ENCODE assay signal across 1 cellular context in genomic region chr9:36316629-36317317, GRCh38.
TF ChIP-seq lines count a peak whose summit lies in the region.

No MANE protein-coding gene starts in this region.

TF ChIP-seq in HepG2, 621 proteins besides CTCF, POLR2A, EP300 and RAD21 (continued from another document and continues in another):
- peak; percentile 21; the same call in 1 of the 2 replicates for TF ChIP-seq ZNF362 (CRISPR knock-in tag; IDR thresholded peaks at IDR 0.05; ENCODE audit: borderline replicate concordance)
- TF ChIP-seq ZMYM3 (CRISPR knock-in tag; IDR thresholded peaks at IDR 0.05), result peak; percentile 72; the same call in 1 of the 2 replicates
- no peak for TF ChIP-seq RFXANK (CRISPR knock-in tag; IDR thresholded peaks at IDR 0.05)
- peak; percentile 23; the same call in 1 of the 2 replicates for TF ChIP-seq ZBTB7B (CRISPR knock-in tag; IDR thresholded peaks at IDR 0.05)
- TF ChIP-seq, protein P1, sequence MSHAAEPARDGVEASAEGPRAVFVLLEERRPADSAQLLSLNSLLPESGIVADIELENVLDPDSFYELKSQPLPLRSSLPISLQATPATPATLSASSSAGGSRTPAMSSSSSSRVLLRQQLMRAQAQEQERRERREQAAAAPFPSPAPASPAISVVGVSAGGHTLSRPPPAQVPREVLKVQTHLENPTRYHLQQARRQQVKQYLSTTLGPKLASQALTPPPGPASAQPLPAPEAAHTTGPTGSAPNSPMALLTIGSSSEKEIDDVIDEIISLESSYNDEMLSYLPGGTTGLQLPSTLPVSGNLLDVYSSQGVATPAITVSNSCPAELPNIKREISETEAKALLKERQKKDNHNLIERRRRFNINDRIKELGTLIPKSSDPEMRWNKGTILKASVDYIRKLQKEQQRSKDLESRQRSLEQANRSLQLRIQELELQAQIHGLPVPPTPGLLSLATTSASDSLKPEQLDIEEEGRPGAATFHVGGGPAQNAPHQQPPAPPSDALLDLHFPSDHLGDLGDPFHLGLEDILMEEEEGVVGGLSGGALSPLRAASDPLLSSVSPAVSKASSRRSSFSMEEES (CRISPR knock-in tag; IDR thresholded peaks at IDR 0.05), result no peak
- no peak for TF ChIP-seq ATM (IDR thresholded peaks at IDR 0.05; ENCODE audit: borderline replicate concordance)
- no peak for TF ChIP-seq DNMT3B (CRISPR knock-in tag; conservative IDR thresholded peaks at IDR 0.05)
- TF ChIP-seq ZFP62 (CRISPR knock-in tag; IDR thresholded peaks at IDR 0.05), result no peak
- no peak for TF ChIP-seq HNRNPL (IDR thresholded peaks at IDR 0.05; ENCODE audit: low read depth, low read length)
- TF ChIP-seq TBX2 (CRISPR knock-in tag; IDR thresholded peaks at IDR 0.05; ENCODE audit: borderline replicate concordance), result peak; percentile 43; the same call in 1 of the 2 replicates
- TF ChIP-seq KLF6 (CRISPR knock-in tag; IDR thresholded peaks at IDR 0.05), result no peak
- TF ChIP-seq NFIB (CRISPR knock-in tag; IDR thresholded peaks at IDR 0.05; ENCODE audit: borderline replicate concordance), result no peak
- no peak for TF ChIP-seq FOXP4 (CRISPR knock-in tag; IDR thresholded peaks at IDR 0.05)
- TF ChIP-seq ZNF614 (CRISPR knock-in tag; IDR thresholded peaks at IDR 0.05; ENCODE audit: borderline replicate concordance), result 0 out of 2 replicates have a peak, but pooled peaks have one; percentile 25
- TF ChIP-seq MLXIP (CRISPR knock-in tag; IDR thresholded peaks at IDR 0.05; ENCODE audit: borderline replicate concordance), result no peak
- TF ChIP-seq BRCA1 (CRISPR knock-in tag; IDR thresholded peaks at IDR 0.05), result no peak
- TF ChIP-seq CEBPZ (IDR thresholded peaks at IDR 0.05; ENCODE audit: low read length), result no peak
- TF ChIP-seq CEBPG (CRISPR knock-in tag; IDR thresholded peaks at IDR 0.05), result peak; percentile 58; the same call in 1 of the 2 replicates
- TF ChIP-seq, protein P2, sequence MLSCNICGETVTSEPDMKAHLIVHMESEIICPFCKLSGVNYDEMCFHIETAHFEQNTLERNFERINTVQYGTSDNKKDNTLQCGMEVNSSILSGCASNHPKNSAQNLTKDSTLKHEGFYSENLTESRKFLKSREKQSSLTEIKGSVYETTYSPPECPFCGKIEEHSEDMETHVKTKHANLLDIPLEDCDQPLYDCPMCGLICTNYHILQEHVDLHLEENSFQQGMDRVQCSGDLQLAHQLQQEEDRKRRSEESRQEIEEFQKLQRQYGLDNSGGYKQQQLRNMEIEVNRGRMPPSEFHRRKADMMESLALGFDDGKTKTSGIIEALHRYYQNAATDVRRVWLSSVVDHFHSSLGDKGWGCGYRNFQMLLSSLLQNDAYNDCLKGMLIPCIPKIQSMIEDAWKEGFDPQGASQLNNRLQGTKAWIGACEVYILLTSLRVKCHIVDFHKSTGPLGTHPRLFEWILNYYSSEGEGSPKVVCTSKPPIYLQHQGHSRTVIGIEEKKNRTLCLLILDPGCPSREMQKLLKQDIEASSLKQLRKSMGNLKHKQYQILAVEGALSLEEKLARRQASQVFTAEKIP (CRISPR knock-in tag; IDR thresholded peaks at IDR 0.05; ENCODE audit: borderline replicate concordance), result no peak
- no peak for TF ChIP-seq PRMT3 (CRISPR knock-in tag; IDR thresholded peaks at IDR 0.05; ENCODE audit: borderline replicate concordance, low read depth)
- TF ChIP-seq ZNF710 (CRISPR knock-in tag; IDR thresholded peaks at IDR 0.05; ENCODE audit: borderline replicate concordance), result no peak
- peak; percentile 83; the same call in 1 of the 2 replicates for TF ChIP-seq ZMYM2 (CRISPR knock-in tag; IDR thresholded peaks at IDR 0.05)
- peak; percentile 54 for TF ChIP-seq SAP130 (CRISPR knock-in tag; IDR thresholded peaks at IDR 0.05; ENCODE audit: low read depth)
- no peak for TF ChIP-seq FOSL1 (CRISPR knock-in tag; IDR thresholded peaks at IDR 0.05; ENCODE audit: borderline replicate concordance)
- no peak for TF ChIP-seq MIER2 (CRISPR knock-in tag; IDR thresholded peaks at IDR 0.05)
- TF ChIP-seq, protein P3, sequence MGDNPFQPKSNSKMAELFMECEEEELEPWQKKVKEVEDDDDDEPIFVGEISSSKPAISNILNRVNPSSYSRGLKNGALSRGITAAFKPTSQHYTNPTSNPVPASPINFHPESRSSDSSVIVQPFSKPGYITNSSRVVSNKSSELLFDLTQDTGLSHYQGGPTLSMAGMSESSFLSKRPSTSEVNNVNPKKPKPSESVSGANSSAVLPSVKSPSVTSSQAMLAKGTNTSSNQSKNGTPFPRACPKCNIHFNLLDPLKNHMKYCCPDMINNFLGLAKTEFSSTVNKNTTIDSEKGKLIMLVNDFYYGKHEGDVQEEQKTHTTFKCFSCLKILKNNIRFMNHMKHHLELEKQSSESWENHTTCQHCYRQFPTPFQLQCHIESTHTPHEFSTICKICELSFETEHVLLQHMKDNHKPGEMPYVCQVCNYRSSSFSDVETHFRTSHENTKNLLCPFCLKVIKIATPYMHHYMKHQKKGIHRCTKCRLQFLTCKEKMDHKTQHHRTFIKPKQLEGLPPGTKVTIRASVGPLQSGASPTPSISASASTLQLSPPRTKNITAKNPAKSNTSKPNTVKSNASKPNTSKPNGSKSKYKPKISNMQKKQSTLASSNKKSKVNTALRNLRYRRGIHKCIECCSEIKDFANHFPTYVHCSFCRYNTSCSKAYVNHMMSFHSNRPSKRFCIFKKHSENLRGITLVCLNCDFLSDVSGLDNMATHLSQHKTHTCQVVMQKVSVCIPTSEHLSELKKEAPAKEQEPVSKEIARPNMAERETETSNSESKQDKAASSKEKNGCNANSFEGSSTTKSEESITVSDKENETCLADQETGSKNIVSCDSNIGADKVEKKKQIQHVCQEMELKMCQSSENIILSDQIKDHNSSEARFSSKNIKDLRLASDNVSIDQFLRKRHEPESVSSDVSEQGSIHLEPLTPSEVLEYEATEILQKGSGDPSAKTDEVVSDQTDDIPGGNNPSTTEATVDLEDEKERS (CRISPR knock-in tag; IDR thresholded peaks at IDR 0.05), result 0 out of 2 replicates have a peak, but pooled peaks have one; percentile 14
- TF ChIP-seq ZSCAN29 (CRISPR knock-in tag; conservative IDR thresholded peaks at IDR 0.05), result 0 out of 2 replicates have a peak, but pooled peaks have one; percentile 6
- TF ChIP-seq, protein P4, sequence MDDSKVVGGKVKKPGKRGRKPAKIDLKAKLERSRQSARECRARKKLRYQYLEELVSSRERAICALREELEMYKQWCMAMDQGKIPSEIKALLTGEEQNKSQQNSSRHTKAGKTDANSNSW (CRISPR knock-in tag; IDR thresholded peaks at IDR 0.05; ENCODE audit: borderline replicate concordance), result no peak
- no peak for TF ChIP-seq TBX3 (IDR thresholded peaks at IDR 0.05; ENCODE audit: borderline replicate concordance)
- no peak for TF ChIP-seq ASH2L (IDR thresholded peaks at IDR 0.05; ENCODE audit: insufficient read length, low read depth, low read length)
- TF ChIP-seq JUNB (CRISPR knock-in tag; IDR thresholded peaks at IDR 0.05; ENCODE audit: borderline replicate concordance), result no peak
- peak; percentile 17; the same call in 1 of the 2 replicates for TF ChIP-seq SOX5 (CRISPR knock-in tag; IDR thresholded peaks at IDR 0.05; ENCODE audit: borderline replicate concordance)
- TF ChIP-seq TGIF2 (CRISPR knock-in tag; IDR thresholded peaks at IDR 0.05), result no peak
- TF ChIP-seq, protein P5, sequence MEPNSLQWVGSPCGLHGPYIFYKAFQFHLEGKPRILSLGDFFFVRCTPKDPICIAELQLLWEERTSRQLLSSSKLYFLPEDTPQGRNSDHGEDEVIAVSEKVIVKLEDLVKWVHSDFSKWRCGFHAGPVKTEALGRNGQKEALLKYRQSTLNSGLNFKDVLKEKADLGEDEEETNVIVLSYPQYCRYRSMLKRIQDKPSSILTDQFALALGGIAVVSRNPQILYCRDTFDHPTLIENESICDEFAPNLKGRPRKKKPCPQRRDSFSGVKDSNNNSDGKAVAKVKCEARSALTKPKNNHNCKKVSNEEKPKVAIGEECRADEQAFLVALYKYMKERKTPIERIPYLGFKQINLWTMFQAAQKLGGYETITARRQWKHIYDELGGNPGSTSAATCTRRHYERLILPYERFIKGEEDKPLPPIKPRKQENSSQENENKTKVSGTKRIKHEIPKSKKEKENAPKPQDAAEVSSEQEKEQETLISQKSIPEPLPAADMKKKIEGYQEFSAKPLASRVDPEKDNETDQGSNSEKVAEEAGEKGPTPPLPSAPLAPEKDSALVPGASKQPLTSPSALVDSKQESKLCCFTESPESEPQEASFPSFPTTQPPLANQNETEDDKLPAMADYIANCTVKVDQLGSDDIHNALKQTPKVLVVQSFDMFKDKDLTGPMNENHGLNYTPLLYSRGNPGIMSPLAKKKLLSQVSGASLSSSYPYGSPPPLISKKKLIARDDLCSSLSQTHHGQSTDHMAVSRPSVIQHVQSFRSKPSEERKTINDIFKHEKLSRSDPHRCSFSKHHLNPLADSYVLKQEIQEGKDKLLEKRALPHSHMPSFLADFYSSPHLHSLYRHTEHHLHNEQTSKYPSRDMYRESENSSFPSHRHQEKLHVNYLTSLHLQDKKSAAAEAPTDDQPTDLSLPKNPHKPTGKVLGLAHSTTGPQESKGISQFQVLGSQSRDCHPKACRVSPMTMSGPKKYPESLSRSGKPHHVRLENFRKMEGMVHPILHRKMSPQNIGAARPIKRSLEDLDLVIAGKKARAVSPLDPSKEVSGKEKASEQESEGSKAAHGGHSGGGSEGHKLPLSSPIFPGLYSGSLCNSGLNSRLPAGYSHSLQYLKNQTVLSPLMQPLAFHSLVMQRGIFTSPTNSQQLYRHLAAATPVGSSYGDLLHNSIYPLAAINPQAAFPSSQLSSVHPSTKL (CRISPR knock-in tag; IDR thresholded peaks at IDR 0.05), result peak; percentile 28; the same call in 1 of the 2 replicates
